ENCODE assay signal across 8 cellular contexts in genomic region chr19:49929611-49930482, GRCh38. TPM values are rescaled to one million over a fixed set of nuclear protein-coding genes. Genes with fewer than 3 reads are reported as not detected.
DNase-seq lines count a peak whose midpoint lies in the region; ATAC-seq, FAIRE-seq and TF ChIP-seq lines count a peak whose summit lies in the region.

No MANE protein-coding gene starts in this region.

- no peaks in the 10 kb centered on the region for H3K9me3 ChIP-seq in kidney (ENCODE audit: control insufficient read depth in 1 of 2, low read length in 2 of 2)

- H3K36me3 ChIP-seq in kidney (ENCODE audit: control insufficient read depth in 1 of 2, insufficient read depth in 2 of 2, low read length in 2 of 2): peaks cover 3 to 6% of the 10 kb centered on the region in 2 donors

- H3K27ac ChIP-seq in kidney (ENCODE audit: low read depth in 2 of 2, low read length in 2 of 2): peak overlapping the region; percentile 90 to 94

- peak overlapping the region; percentile 68 to 81 for H3K9ac ChIP-seq in kidney (ENCODE audit: low read length in 2 of 2)

- no peak for FAIRE-seq in kidney (lab: Jason Lieb, UNC)

- DNase-seq in AG09309 (ENCODE audit: low read depth) (peak; percentile 86), NCI-H345 treated with DMSO at 0.1 percent for 48 hours (lab: John Stamatoyannopoulos, UW; ENCODE audit: unreplicated experiment) (peak; percentile 78), cerebellar cortex (ENCODE audit: low spot score) (peak; percentile 98), kidney (peak; percentile 96)
- peak; percentile 82 for DNase-seq in activated CD4-positive, CD25-positive, alpha-beta regulatory T cell treated with anti-CD3 and anti-CD28 coated beads, Interleukin-2, amount 50 U/mL, for 16 hours (ENCODE audit: low read depth, low spot score)
- DNase-seq in stimulated activated CD4-positive, alpha-beta T cell treated with anti-CD3 and anti-CD28 coated beads, Interleukin-15, amount 100 ng/mL, for 1 hour (ENCODE audit: low read depth in 1 of 2, low spot score in 1 of 2): peak; percentile 80 to 84

- peaks cover 3 to 10% of the 10 kb centered on the region in 2 donors for H3K4me1 ChIP-seq in kidney (ENCODE audit: control insufficient read depth in 1 of 2, insufficient read depth in 1 of 2, low read depth in 1 of 2, low read length in 2 of 2)

- ATAC-seq in GM19023 (IDR thresholded peaks at IDR 0.05; ENCODE audit: unreplicated experiment) (peak; percentile 65), HG03280 (IDR thresholded peaks at IDR 0.05; ENCODE audit: unreplicated experiment) (peak; percentile 74)

- intact Hi-C loops in kidney (cut with DNase I): no loop called here

- peak; percentile 0 for TF ChIP-seq CTCF in AG09309 (IDR thresholded peaks at IDR 0.05; ENCODE audit: control insufficient read depth, insufficient read depth, low read depth, low read length, missing control alignments)
- TF ChIP-seq CTCF in kidney (IDR thresholded peaks at IDR 0.05; ENCODE audit: borderline replicate concordance, extremely low read depth, insufficient read depth): no peak

- H3K4me3 ChIP-seq in AG09309 (ENCODE audit: control insufficient read depth, low read depth, low read length) (peak overlapping the region; percentile 98), kidney (ENCODE audit: low read length in 2 of 2) (peak overlapping the region; percentile 72 to 91)

RNA-seq across cellular contexts. Expression of gene NUP62, which starts 0.5 kb away (rescaled TPM):
- 39.0 TPM for total RNA-seq in kidney
- 17.1 TPM for polyA plus RNA-seq in kidney (ENCODE audit: insufficient read depth, low read depth, low replicate concordance)

RNA-seq across cellular contexts. Expression of gene ATF5, which starts 0.8 kb away (rescaled TPM):
- total RNA-seq in kidney: 36.4 TPM
- 22.7 TPM for polyA plus RNA-seq in kidney (ENCODE audit: insufficient read depth, low read depth, low replicate concordance)

RNA-seq across cellular contexts. Expression of gene SIGLEC11, which starts 31.1 kb away (rescaled TPM):
- total RNA-seq in kidney: 1.2 TPM
- 1.5 TPM for polyA plus RNA-seq in kidney (ENCODE audit: insufficient read depth, low read depth, low replicate concordance)

RNA-seq across cellular contexts. Expression of gene IL4I1, which starts 33.2 kb away (rescaled TPM):
- total RNA-seq in kidney: 12.8 TPM
- 0.82 TPM for polyA plus RNA-seq in kidney (ENCODE audit: insufficient read depth, low read depth, low replicate concordance)

RNA-seq across cellular contexts. Expression of gene TBC1D17, which starts 52.3 kb away (rescaled TPM):
- total RNA-seq in kidney: 43.6 TPM
- polyA plus RNA-seq in kidney (ENCODE audit: insufficient read depth, low read depth, low replicate concordance): 34.8 TPM

Comparison
In these comparisons a context has a peak if more than half of its experiments do, and no peak if none do; other contexts are left out.
1. Peak in every context shown above with its lines: DNase-seq, ATAC-seq, H3K4me3 ChIP-seq and H3K27ac ChIP-seq.